2 cellular contexts compared by ENCODE assay signal in the genomic region with DNA sequence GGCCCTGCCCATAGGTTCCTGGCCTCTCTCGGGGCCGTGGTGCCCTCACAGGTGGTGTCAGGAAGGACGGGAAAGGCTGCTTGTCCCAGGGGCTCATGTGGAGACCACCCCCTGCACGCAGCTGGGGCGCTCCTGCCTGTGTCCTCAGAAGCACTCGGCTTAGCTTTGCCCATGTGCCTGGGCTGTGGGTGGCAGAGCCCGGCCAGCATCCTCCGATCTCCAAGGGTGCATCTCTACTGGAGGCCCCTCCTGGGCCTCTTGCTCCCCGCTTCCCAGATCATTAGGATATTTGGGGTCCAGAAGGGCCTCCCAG.
TF ChIP-seq lines count a peak whose summit lies in the region.

No MANE protein-coding gene starts in this region.

TF ChIP-seq in IMR-90, 13 proteins besides CTCF, POLR2A, EP300 and RAD21:
- no peak for TF ChIP-seq FOS (IDR thresholded peaks at IDR 0.05; ENCODE audit: low read depth, low read length)
- no peak for TF ChIP-seq RFX5 (IDR thresholded peaks at IDR 0.05; ENCODE audit: low read depth, low read length)
- TF ChIP-seq, protein P1, sequence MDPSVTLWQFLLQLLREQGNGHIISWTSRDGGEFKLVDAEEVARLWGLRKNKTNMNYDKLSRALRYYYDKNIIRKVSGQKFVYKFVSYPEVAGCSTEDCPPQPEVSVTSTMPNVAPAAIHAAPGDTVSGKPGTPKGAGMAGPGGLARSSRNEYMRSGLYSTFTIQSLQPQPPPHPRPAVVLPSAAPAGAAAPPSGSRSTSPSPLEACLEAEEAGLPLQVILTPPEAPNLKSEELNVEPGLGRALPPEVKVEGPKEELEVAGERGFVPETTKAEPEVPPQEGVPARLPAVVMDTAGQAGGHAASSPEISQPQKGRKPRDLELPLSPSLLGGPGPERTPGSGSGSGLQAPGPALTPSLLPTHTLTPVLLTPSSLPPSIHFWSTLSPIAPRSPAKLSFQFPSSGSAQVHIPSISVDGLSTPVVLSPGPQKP (IDR thresholded peaks at IDR 0.05; ENCODE audit: borderline replicate concordance, low read depth, low read length), result no peak
- TF ChIP-seq NFE2L2 (IDR thresholded peaks at IDR 0.05; ENCODE audit: low read depth, low read length), result no peak
- no peak for TF ChIP-seq BHLHE40 (IDR thresholded peaks at IDR 0.05; ENCODE audit: low read depth, low read length)
- TF ChIP-seq MXI1 (IDR thresholded peaks at IDR 0.05; ENCODE audit: borderline replicate concordance, low read depth, low read length), result no peak

TF ChIP-seq in GM12878, 131 proteins besides CTCF, POLR2A, EP300 and RAD21:
- no peak for TF ChIP-seq YBX1 (IDR thresholded peaks at IDR 0.05)
- TF ChIP-seq ZNF217 (IDR thresholded peaks at IDR 0.05), result no peak
- TF ChIP-seq RB1 (IDR thresholded peaks at IDR 0.05; ENCODE audit: borderline replicate concordance), result no peak
- TF ChIP-seq KLF5 (IDR thresholded peaks at IDR 0.05; ENCODE audit: partially characterized antibody), result no peak
- TF ChIP-seq KAT2A (conservative IDR thresholded peaks at IDR 0.05; ENCODE audit: control insufficient read depth, low read depth, low read length), result no peak
- TF ChIP-seq ASH2L (IDR thresholded peaks at IDR 0.05; ENCODE audit: borderline replicate concordance, low read depth), result no peak
- no peak for TF ChIP-seq NFXL1 (IDR thresholded peaks at IDR 0.05; ENCODE audit: borderline replicate concordance)
- no peak for TF ChIP-seq GABPA (IDR thresholded peaks at IDR 0.05; ENCODE audit: low read depth)
- TF ChIP-seq PAX5 (IDR thresholded peaks at IDR 0.05; ENCODE audit: borderline replicate concordance, low read depth, low read length), result no peak
- no peak for TF ChIP-seq TAF1 (IDR thresholded peaks at IDR 0.05; ENCODE audit: borderline replicate concordance, low read depth, low read length)
- TF ChIP-seq, protein P2, sequence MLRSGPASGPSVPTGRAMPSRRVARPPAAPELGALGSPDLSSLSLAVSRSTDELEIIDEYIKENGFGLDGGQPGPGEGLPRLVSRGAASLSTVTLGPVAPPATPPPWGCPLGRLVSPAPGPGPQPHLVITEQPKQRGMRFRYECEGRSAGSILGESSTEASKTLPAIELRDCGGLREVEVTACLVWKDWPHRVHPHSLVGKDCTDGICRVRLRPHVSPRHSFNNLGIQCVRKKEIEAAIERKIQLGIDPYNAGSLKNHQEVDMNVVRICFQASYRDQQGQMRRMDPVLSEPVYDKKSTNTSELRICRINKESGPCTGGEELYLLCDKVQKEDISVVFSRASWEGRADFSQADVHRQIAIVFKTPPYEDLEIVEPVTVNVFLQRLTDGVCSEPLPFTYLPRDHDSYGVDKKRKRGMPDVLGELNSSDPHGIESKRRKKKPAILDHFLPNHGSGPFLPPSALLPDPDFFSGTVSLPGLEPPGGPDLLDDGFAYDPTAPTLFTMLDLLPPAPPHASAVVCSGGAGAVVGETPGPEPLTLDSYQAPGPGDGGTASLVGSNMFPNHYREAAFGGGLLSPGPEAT (IDR thresholded peaks at IDR 0.05; ENCODE audit: low read depth), result no peak
- TF ChIP-seq LARP7 (IDR thresholded peaks at IDR 0.05), result no peak
- no peak for TF ChIP-seq SUPT20H (IDR thresholded peaks at IDR 0.05; ENCODE audit: borderline replicate concordance, control insufficient read depth, low read depth, low read length)
- TF ChIP-seq SREBF1 (IDR thresholded peaks at IDR 0.05; ENCODE audit: low read length), result no peak
